ENCODE assay signal across 7 cellular contexts in genomic region chr3:124847863-124848262, GRCh38.
"Had no signal": no experiment of that assay in that cellular context is flagged by ENCODE, and none has a peak within 500 bp of the region (broad histone marks: within the 10 kb centered on the region; RNA-seq: fewer than 3 reads in every experiment).

No MANE protein-coding gene starts in this region.

- DNase-seq: HFFc6 had no signal

- ATAC-seq: GM23338, HCT116, HepG2 had no signal

- H3K4me3 Mint-ChIP-seq: GM23338, HFFc6, IgD-negative memory B cell had no signal

- H3K27ac Mint-ChIP-seq: GM23338, IgD-negative memory B cell had no signal

- H3K4me3 ChIP-seq: GM23338, HAP-1 had no signal

- H3K9me3 ChIP-seq: HAP-1 had no signal

- H3K4me1 Mint-ChIP-seq: IgD-negative memory B cell had no signal

- H3K4me2 ChIP-seq: GM23338 had no signal

- H2AFZ ChIP-seq: GM23338 had no signal

- H3K9me3 Mint-ChIP-seq: GM23338, HFFc6 had no signal

- H3K27ac ChIP-seq: HL-60 had no signal
